In genomic region chr11:67806183-67806582, GRCh38 we compare ENCODE assay signal across 8 cellular contexts.
DNase-seq lines count a peak whose midpoint lies in the region; FAIRE-seq and TF ChIP-seq lines count a peak whose summit lies in the region.
"Not testable (repeated sequence)": the region's sequence is repeated elsewhere in the genome, so short reads cannot be mapped to it uniquely, and the experiment has no call there.

No MANE protein-coding gene starts in this region.

- not testable (repeated sequence) for H4K8ac ChIP-seq in neuronal stem cell (ENCODE audit: low read depth, low read length)

- not testable (repeated sequence) for H3K4me1 ChIP-seq in CD4-positive, alpha-beta memory T cell (ENCODE audit: insufficient read depth, low read length); endothelial cell of umbilical vein (ENCODE audit: control insufficient read depth, extremely low read depth, insufficient read depth, low read length); kidney (ENCODE audit: control insufficient read depth in 1 of 2, insufficient read depth in 1 of 2, low read depth in 1 of 2, low read length in 2 of 2); neuronal stem cell (ENCODE audit: control insufficient read depth in 2 of 2, insufficient read depth in 1 of 2, low read depth in 1 of 2, low read length in 2 of 2); testis

- not testable (repeated sequence) for H3K36me3 ChIP-seq in CD4-positive, alpha-beta memory T cell (ENCODE audit: insufficient read depth, low read length); endothelial cell of umbilical vein (ENCODE audit: control insufficient read depth in 2 of 2, extremely low read depth in 1 of 2, insufficient read depth in 2 of 2, low read length in 2 of 2); kidney (ENCODE audit: control insufficient read depth in 1 of 2, insufficient read depth in 2 of 2, low read length in 2 of 2); neuronal stem cell (replicated peaks in 1 of 2; ENCODE audit: control insufficient read depth in 2 of 2, insufficient read depth in 2 of 2, low read length in 2 of 2); testis (ENCODE audit: low read depth, missing control alignments)

- H3K4ac ChIP-seq in neuronal stem cell (ENCODE audit: low read length): not testable (repeated sequence)

- not testable (repeated sequence) for FAIRE-seq in endothelial cell of umbilical vein (lab: Jason Lieb, UNC); kidney (lab: Jason Lieb, UNC)

- WGBS in neuronal stem cell (ENCODE audit: extremely low coverage in 2 of 2, insufficient read length in 2 of 2, insufficient replicate concordance in 1 of 2), 2 donors: no CpG with 5 or more reads among the region's 26 CpGs
- WGBS in testis, 2 donors: 2 to 3% methylated on average over 8 to 26 of the region's 26 CpGs

- peak overlapping the region; percentile 44 for H3K18ac ChIP-seq in neuronal stem cell (ENCODE audit: low read length)

- H3K9ac ChIP-seq in endothelial cell of umbilical vein (replicated peaks; ENCODE audit: extremely low read depth, insufficient read depth, low read length); kidney (ENCODE audit: low read length in 2 of 2); neuronal stem cell (ENCODE audit: low read depth, low read length, poor library complexity): not testable (repeated sequence)

- peak in 1 of 5 donors; percentile 43 for DNase-seq in CD4-positive, alpha-beta memory T cell
- DNase-seq in HuH-7.5 (ENCODE audit: low spot score) (peak; percentile 67), RPMI7951 (ENCODE audit: low read depth) (peak; percentile 21), endothelial cell of umbilical vein (ENCODE audit: low read depth, low spot score) (peak; percentile 3), kidney (peak; percentile 88), testis (peak; percentile 17)
- DNase-seq in neuronal stem cell (ENCODE audit: low spot score): not testable (repeated sequence)

- not testable (repeated sequence) for H4K91ac ChIP-seq in neuronal stem cell (ENCODE audit: low read depth, low read length, poor library complexity)

- not testable (repeated sequence) for H3K23ac ChIP-seq in neuronal stem cell (ENCODE audit: low read depth, low read length, poor library complexity)

- H3K9me3 ChIP-seq in CD4-positive, alpha-beta memory T cell (ENCODE audit: control insufficient read depth in 1 of 2, low read length in 2 of 2); endothelial cell of umbilical vein (replicated peaks; ENCODE audit: control insufficient read depth, insufficient read depth, low read length); kidney (ENCODE audit: control insufficient read depth in 1 of 2, low read length in 2 of 2); neuronal stem cell (replicated peaks in 1 of 2; ENCODE audit: control insufficient read depth in 2 of 2, insufficient read depth in 1 of 2, low read depth in 1 of 2, low read length in 2 of 2); testis: not testable (repeated sequence)

- not testable (repeated sequence) for H3K36me3 Mint-ChIP-seq in CD4-positive, alpha-beta memory T cell; activated naive CD8-positive, alpha-beta T cell

- H3K9me3 Mint-ChIP-seq in CD4-positive, alpha-beta memory T cell; activated naive CD8-positive, alpha-beta T cell (ENCODE audit: low read depth): not testable (repeated sequence)

- intact Hi-C loops in CD4-positive, alpha-beta memory T cell (cut with micrococcal nuclease): loop anchor here (5.0 kb wide), 1 partner anchor 196 kb away; the partner anchor contains the start of gene UNC93B1
- intact Hi-C loops in endothelial cell of umbilical vein (cut with micrococcal nuclease); kidney (cut with DNase I); testis (cut with DNase I; ENCODE audit: low total_unique reads): not testable (repeated sequence)

- H3K4me3 Mint-ChIP-seq in CD4-positive, alpha-beta memory T cell: peak overlapping the region; percentile 89 to 96 (median 93)
- peak overlapping the region; percentile 89 for H3K4me3 Mint-ChIP-seq in activated naive CD8-positive, alpha-beta T cell

- BruUV-seq in endothelial cell of umbilical vein (replicated peaks; lab: Mats Ljungman, UMichigan): not testable (repeated sequence)

- H2BK15ac ChIP-seq in neuronal stem cell (ENCODE audit: low read length): not testable (repeated sequence)

- not testable (repeated sequence) for TF ChIP-seq POLR2A in endothelial cell of umbilical vein (IDR thresholded peaks at IDR 0.05; ENCODE audit: low read depth, low read length); testis (IDR thresholded peaks at IDR 0.05)

- H2AFZ ChIP-seq in endothelial cell of umbilical vein (ENCODE audit: low read depth, low read length) (peak overlapping the region; percentile 89), neuronal stem cell (ENCODE audit: low read length) (peak overlapping the region; percentile 94)

- H3K27ac Mint-ChIP-seq in CD4-positive, alpha-beta memory T cell: peak overlapping the region; percentile 93 to 99 (median 98)
- not testable (repeated sequence) for H3K27ac Mint-ChIP-seq in activated naive CD8-positive, alpha-beta T cell

- H3K4me2 ChIP-seq in endothelial cell of umbilical vein (ENCODE audit: insufficient read depth, low read length) (peak overlapping the region; percentile 8), neuronal stem cell (ENCODE audit: insufficient read depth, low read length, poor library complexity, severe bottlenecking) (peak overlapping the region; percentile 75)

- H3K14ac ChIP-seq in neuronal stem cell (ENCODE audit: low read length): not testable (repeated sequence)

- dilution Hi-C loops in endothelial cell of umbilical vein (cut with MboI; ENCODE audit: extremely low pct_ligation_motif_present, low sequenced_read_pairs): not testable (repeated sequence)

- H2BK5ac ChIP-seq in neuronal stem cell (ENCODE audit: low read length): not testable (repeated sequence)

- not testable (repeated sequence) for H2AK5ac ChIP-seq in neuronal stem cell (ENCODE audit: low read depth, low read length)

- H3K4me1 Mint-ChIP-seq in CD4-positive, alpha-beta memory T cell: peaks cover 5 to 19% (median 10%) of the 10 kb centered on the region in 4 donors
- H3K4me1 Mint-ChIP-seq in activated naive CD8-positive, alpha-beta T cell (ENCODE audit: low read depth): peaks cover 21% of the 10 kb centered on the region

- H3K9me1 ChIP-seq in endothelial cell of umbilical vein (replicated peaks; ENCODE audit: control insufficient read depth, extremely low read depth, insufficient read depth, low read length): not testable (repeated sequence)

- H3K79me2 ChIP-seq in endothelial cell of umbilical vein (ENCODE audit: control insufficient read depth, insufficient read depth, low read length): not testable (repeated sequence)

- not testable (repeated sequence) for H3K27me3 Mint-ChIP-seq in CD4-positive, alpha-beta memory T cell; activated naive CD8-positive, alpha-beta T cell

- not testable (repeated sequence) for H4K20me1 ChIP-seq in endothelial cell of umbilical vein (replicated peaks; ENCODE audit: control insufficient read depth, extremely low read depth, insufficient read depth, low read length)

- POLR2A ChIA-PET in CD4-positive, alpha-beta memory T cell (lab: Charles Lee; ENCODE audit: partially characterized antibody); endothelial cell of umbilical vein (lab: Charles Lee): not testable (repeated sequence)

- H3K79me1 ChIP-seq in neuronal stem cell (ENCODE audit: low read depth, low read length): not testable (repeated sequence)

- H2BK12ac ChIP-seq in neuronal stem cell (ENCODE audit: low read length): not testable (repeated sequence)

- not testable (repeated sequence) for TF ChIP-seq CTCF in endothelial cell of umbilical vein (IDR thresholded peaks at IDR 0.05; ENCODE audit: extremely low read depth in 1 of 2, insufficient read depth in 1 of 2, low read depth in 1 of 2, low read length in 2 of 2); kidney (IDR thresholded peaks at IDR 0.05; ENCODE audit: borderline replicate concordance, extremely low read depth, insufficient read depth); testis (IDR thresholded peaks at IDR 0.05)

- H3K4me3 ChIP-seq in CD4-positive, alpha-beta memory T cell (ENCODE audit: low read length in 2 of 2): peak overlapping the region in 1 of 2 donors; percentile 54
- H3K4me3 ChIP-seq in endothelial cell of umbilical vein (replicated peaks in 1 of 3; ENCODE audit: insufficient read depth in 1 of 3, low read depth in 1 of 3, low read length in 3 of 3): peak overlapping the region in 2 of 3 experiments; percentile 37 to 46
- H3K4me3 ChIP-seq in kidney (ENCODE audit: low read length in 2 of 2): peak overlapping the region; percentile 56 to 58
- H3K4me3 ChIP-seq in neuronal stem cell (ENCODE audit: low read length in 2 of 2): peak overlapping the region; percentile 56 to 82
- H3K4me3 ChIP-seq in testis: peak overlapping the region; percentile 59 to 60

- not testable (repeated sequence) for H3K27me3 ChIP-seq in CD4-positive, alpha-beta memory T cell (ENCODE audit: insufficient read depth, low read length); endothelial cell of umbilical vein (ENCODE audit: control insufficient read depth in 2 of 2, insufficient read depth in 2 of 2, low read length in 2 of 2); neuronal stem cell (ENCODE audit: control insufficient read depth in 3 of 3, insufficient read depth in 3 of 3, low read depth in 1 of 3, low read length in 3 of 3); testis

- peak overlapping the region; percentile 70 for H3K27ac ChIP-seq in CD4-positive, alpha-beta memory T cell (ENCODE audit: low read depth, low read length)
- H3K27ac ChIP-seq in endothelial cell of umbilical vein (ENCODE audit: insufficient read depth, low read depth, low read length); neuronal stem cell (replicated peaks; ENCODE audit: low read length): not testable (repeated sequence)
- peak overlapping the region in 1 of 2 donors; percentile 53 for H3K27ac ChIP-seq in kidney (ENCODE audit: low read depth in 2 of 2, low read length in 2 of 2)
- peak overlapping the region; percentile 11 to 50 for H3K27ac ChIP-seq in testis

- CTCF ChIA-PET in CD4-positive, alpha-beta memory T cell (lab: Charles Lee; ENCODE audit: partially characterized antibody): interaction anchor here (0.8 to 1.5 kb wide), 2 partner anchors 176 to 178 kb away, joined by 3 to 5 read pairs; partner anchors contain the start of gene NUDT8
- CTCF ChIA-PET in endothelial cell of umbilical vein (lab: Charles Lee): interaction anchor here (1.6 kb wide), 1 partner anchor 176 kb away, joined by 7 read pairs; the partner anchor contains the start of gene NUDT8

- H2BK120ac ChIP-seq in neuronal stem cell (ENCODE audit: low read depth, low read length): not testable (repeated sequence)
